Comparison of ENCODE assay signal across 17 cellular contexts in the genomic region with DNA sequence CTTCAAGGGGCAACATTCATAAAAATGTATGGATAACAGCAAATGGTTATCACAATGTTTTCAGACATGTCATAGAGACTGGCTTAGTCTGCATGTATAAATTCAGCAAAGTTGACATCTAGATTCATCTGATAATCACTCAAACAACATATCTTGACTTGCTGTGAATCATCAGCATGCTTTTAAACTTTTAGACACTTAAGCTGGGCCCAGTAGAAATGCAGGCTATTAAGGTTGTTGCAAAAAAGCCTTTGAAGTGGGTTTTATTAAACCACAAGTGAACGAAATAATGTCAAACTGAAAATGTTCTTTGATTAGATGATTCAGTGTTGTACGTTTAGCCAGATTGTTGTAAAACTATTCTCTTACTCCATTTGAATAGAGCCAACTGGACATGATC.
DNase-seq lines count a peak whose midpoint lies in the region; ATAC-seq and TF ChIP-seq lines count a peak whose summit lies in the region.
"Had no signal": no experiment of that assay in that cellular context is flagged by ENCODE, and none has a peak within 500 bp of the region (broad histone marks: within the 10 kb centered on the region; RNA-seq: fewer than 3 reads in every experiment).

No MANE protein-coding gene starts in this region.

- H3K9me3 ChIP-seq in thyroid gland: no peaks in the 10 kb centered on the region

- peak; percentile 54 for DNase-seq in COLO829 (ENCODE audit: low spot score)
- peak; percentile 47 for DNase-seq in HT1080 (ENCODE audit: low read depth)
- DNase-seq in amniotic epithelial cell (ENCODE audit: low read depth): peak; percentile 42
- peak; percentile 0 for DNase-seq in iris pigment epithelial cell (ENCODE audit: low read depth)
- DNase-seq in DMS 273 treated with DMSO at 0.1 percent for 48 hours (lab: John Stamatoyannopoulos, UW): no peak
- DNase-seq in thyroid gland: no peak
- DNase-seq in stimulated activated CD4-positive, alpha-beta T cell treated with anti-CD3 and anti-CD28 coated beads, Interleukin-4, amount 100 ng/mL, for 4 hours: no peak
- DNase-seq: C1 segment of cervical spinal cord; GF-D8; H9; NCI-H1092; NCI-H2081 treated with DMSO at 0.1 percent for 48 hours; NCI-H226; NCI-H524 treated with DMSO at 0.1 percent for 48 hours; NK-92 treated with Interleukin-12 subunit alpha and Interleukin-12 subunit beta, amount 100 ng/mL, for 24 hours; SHP77 treated with DMSO at 0.1 percent for 48 hours had no signal

- TF ChIP-seq POLR2A in thyroid gland (IDR thresholded peaks at IDR 0.05): no peak

- no peak overlapping the region for H3K4me3 ChIP-seq in thyroid gland (replicated peaks in 1 of 3)

- H3K36me3 ChIP-seq in thyroid gland: no peaks in the 10 kb centered on the region

- 69 to 72% methylated on average over 2 of the region's 2 CpGs for WGBS in thyroid gland, 2 donors

- no peak for TF ChIP-seq CTCF in thyroid gland (IDR thresholded peaks at IDR 0.05)

- H3K4me1 ChIP-seq in thyroid gland: no peaks in the 10 kb centered on the region

- no peak for ATAC-seq in GM18858 (IDR thresholded peaks at IDR 0.05; ENCODE audit: unreplicated experiment)

- H3K27ac ChIP-seq in thyroid gland: no peak overlapping the region

- intact Hi-C loops in thyroid gland (cut with DNase I): no loop called here

- no peaks in the 10 kb centered on the region for H3K27me3 ChIP-seq in thyroid gland

Comparison
In these comparisons a context has a peak if more than half of its experiments do, and no peak if none do; other contexts are left out.
1. DNase-seq: peak in COLO829 (single experiment), HT1080 (single experiment), amniotic epithelial cell (single experiment) and iris pigment epithelial cell (single experiment); none in DMS 273 treated with DMSO at 0.1 percent for 48 hours (single experiment), thyroid gland (0 of 2) and stimulated activated CD4-positive, alpha-beta T cell treated with anti-CD3 and anti-CD28 coated beads, Interleukin-4, amount 100 ng/mL, for 4 hours (0 of 2).